In genomic region chr4:36208884-36209473, GRCh38 we compare ENCODE assay signal across 1 cellular context.
TF ChIP-seq lines count a peak whose summit lies in the region.

No MANE protein-coding gene starts in this region.

TF ChIP-seq in GM23338, 12 proteins besides CTCF, POLR2A, EP300 and RAD21 (continued from another document):
- TF ChIP-seq, protein P1, sequence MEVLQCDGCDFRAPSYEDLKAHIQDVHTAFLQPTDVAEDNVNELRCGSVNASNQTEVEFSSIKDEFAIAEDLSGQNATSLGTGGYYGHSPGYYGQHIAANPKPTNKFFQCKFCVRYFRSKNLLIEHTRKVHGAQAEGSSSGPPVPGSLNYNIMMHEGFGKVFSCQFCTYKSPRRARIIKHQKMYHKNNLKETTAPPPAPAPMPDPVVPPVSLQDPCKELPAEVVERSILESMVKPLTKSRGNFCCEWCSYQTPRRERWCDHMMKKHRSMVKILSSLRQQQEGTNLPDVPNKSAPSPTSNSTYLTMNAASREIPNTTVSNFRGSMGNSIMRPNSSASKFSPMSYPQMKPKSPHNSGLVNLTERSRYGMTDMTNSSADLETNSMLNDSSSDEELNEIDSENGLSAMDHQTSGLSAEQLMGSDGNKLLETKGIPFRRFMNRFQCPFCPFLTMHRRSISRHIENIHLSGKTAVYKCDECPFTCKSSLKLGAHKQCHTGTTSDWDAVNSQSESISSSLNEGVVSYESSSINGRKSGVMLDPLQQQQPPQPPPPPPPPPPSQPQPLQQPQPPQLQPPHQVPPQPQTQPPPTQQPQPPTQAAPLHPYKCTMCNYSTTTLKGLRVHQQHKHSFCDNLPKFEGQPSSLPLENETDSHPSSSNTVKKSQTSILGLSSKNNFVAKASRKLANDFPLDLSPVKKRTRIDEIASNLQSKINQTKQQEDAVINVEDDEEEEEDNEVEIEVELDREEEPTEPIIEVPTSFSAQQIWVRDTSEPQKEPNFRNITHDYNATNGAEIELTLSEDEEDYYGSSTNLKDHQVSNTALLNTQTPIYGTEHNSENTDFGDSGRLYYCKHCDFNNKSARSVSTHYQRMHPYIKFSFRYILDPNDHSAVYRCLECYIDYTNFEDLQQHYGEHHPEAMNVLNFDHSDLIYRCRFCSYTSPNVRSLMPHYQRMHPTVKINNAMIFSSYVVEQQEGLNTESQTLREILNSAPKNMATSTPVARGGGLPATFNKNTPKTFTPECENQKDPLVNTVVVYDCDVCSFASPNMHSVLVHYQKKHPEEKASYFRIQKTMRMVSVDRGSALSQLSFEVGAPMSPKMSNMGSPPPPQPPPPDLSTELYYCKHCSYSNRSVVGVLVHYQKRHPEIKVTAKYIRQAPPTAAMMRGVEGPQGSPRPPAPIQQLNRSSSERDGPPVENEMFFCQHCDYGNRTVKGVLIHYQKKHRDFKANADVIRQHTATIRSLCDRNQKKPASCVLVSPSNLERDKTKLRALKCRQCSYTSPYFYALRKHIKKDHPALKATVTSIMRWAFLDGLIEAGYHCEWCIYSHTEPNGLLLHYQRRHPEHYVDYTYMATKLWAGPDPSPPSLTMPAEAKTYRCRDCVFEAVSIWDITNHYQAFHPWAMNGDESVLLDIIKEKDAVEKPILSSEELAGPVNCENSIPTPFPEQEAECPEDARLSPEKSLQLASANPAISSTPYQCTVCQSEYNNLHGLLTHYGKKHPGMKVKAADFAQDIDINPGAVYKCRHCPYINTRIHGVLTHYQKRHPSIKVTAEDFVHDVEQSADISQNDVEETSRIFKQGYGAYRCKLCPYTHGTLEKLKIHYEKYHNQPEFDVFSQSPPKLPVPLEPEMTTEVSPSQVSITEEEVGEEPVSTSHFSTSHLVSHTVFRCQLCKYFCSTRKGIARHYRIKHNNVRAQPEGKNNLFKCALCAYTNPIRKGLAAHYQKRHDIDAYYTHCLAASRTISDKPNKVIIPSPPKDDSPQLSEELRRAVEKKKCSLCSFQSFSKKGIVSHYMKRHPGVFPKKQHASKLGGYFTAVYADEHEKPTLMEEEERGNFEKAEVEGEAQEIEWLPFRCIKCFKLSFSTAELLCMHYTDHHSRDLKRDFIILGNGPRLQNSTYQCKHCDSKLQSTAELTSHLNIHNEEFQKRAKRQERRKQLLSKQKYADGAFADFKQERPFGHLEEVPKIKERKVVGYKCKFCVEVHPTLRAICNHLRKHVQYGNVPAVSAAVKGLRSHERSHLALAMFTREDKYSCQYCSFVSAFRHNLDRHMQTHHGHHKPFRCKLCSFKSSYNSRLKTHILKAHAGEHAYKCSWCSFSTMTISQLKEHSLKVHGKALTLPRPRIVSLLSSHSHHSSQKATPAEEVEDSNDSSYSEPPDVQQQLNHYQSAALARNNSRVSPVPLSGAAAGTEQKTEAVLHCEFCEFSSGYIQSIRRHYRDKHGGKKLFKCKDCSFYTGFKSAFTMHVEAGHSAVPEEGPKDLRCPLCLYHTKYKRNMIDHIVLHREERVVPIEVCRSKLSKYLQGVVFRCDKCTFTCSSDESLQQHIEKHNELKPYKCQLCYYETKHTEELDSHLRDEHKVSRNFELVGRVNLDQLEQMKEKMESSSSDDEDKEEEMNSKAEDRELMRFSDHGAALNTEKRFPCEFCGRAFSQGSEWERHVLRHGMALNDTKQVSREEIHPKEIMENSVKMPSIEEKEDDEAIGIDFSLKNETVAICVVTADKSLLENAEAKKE (CRISPR knock-in tag; IDR thresholded peaks at IDR 0.05): no peak
